In the genomic region with DNA sequence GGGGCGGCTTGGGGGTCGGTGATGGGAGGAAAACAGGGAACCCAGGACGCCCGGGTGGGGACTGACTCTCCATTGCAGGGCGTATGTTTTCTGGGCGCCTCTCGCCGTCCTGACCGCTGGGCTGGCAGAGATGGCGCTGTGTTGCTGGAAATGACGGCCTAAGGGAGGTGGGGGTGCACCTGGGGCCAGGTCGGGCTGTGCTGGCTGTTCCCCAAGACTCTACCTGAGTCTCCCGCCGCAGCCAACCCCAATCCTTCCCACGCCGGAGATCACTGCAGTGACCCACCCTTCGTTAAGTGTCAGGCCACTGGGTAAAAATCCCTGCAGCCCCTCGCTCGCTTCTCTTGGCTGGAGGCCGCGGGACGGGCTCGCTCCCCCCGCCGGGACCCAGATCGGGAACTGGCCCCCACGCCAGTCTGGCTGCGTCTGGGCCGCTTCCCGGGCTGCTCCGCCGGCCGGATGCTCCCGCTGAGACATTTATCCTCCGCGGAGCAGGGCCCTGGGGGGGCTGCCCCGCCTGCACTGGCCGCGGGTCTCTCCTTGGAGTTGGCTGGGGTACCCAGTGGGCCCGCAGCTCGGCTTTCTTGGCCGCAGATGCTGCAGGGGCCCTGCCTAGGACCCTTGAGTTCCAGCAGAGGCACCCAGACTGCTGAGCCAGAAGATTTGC, we compare ENCODE assay signal across 9 cellular contexts. TPM values are rescaled to one million over a fixed set of nuclear protein-coding genes. Genes with fewer than 3 reads are reported as not detected.
DNase-seq lines count a peak whose midpoint lies in the region; ATAC-seq and TF ChIP-seq lines count a peak whose summit lies in the region.
"Had no signal": no experiment of that assay in that cellular context is flagged by ENCODE, and none has a peak within 500 bp of the region (broad histone marks: within the 10 kb centered on the region; RNA-seq: fewer than 3 reads in every experiment).

No MANE protein-coding gene starts in this region.

- H3K27ac ChIP-seq in gastroesophageal sphincter (peak overlapping the region; percentile 78 to 97 (median 94)), mucosa of rectum (ENCODE audit: low read depth in 2 of 2, low read length in 2 of 2) (peak overlapping the region; percentile 68 to 74), upper lobe of right lung (peak overlapping the region; percentile 90)

- DNase-seq in DMS53 (lab: John Stamatoyannopoulos, UW) (peak; percentile 42), DMS53 treated with DMSO at 0.1 percent for 48 hours (lab: John Stamatoyannopoulos, UW; ENCODE audit: unreplicated experiment) (no peak), upper lobe of right lung (peak; percentile 85)
- no peak for DNase-seq in activated CD4-positive, alpha-beta T cell treated with anti-CD3 and anti-CD28 coated beads for 36 hours
- DNase-seq in activated naive CD4-positive, alpha-beta T cell treated with anti-CD3 and anti-CD28 coated beads, Interleukin-2, amount 50 U/mL, for 72 hours (ENCODE audit: low spot score in 2 of 2): no peak

- no peak for TF ChIP-seq EP300 in gastroesophageal sphincter (IDR thresholded peaks at IDR 0.05)

- H3K4me1 ChIP-seq in gastroesophageal sphincter (peaks cover 0 to 52% (median 24%) of the 10 kb centered on the region in 3 donors), mucosa of rectum (ENCODE audit: control insufficient read depth in 2 of 2, insufficient read depth in 2 of 2, low read length in 2 of 2) (peaks cover 4 to 5% of the 10 kb centered on the region in 2 donors), upper lobe of right lung (peaks cover 23% of the 10 kb centered on the region)

- peak overlapping the region; percentile 14 to 73 for H3K9ac ChIP-seq in mucosa of rectum (ENCODE audit: low read depth in 1 of 2, low read length in 2 of 2)

- CTCF ChIA-PET in activated CD4-positive, alpha-beta T cell treated with anti-CD3 and anti-CD28 coated beads for 36 hours (lab: Charles Lee): interaction anchor here (0.9 to 1.2 kb wide), 2 partner anchors 10 to 16 kb away, joined by 3 read pairs; no protein-coding TSS in a partner anchor

- H3K36me3 Mint-ChIP-seq in activated CD4-positive, alpha-beta T cell treated with anti-CD3 and anti-CD28 coated beads for 36 hours (ENCODE audit: low read depth): no peaks in the 10 kb centered on the region
- H3K36me3 Mint-ChIP-seq in activated naive CD4-positive, alpha-beta T cell treated with anti-CD3 and anti-CD28 coated beads, Interleukin-2, amount 50 U/mL, for 72 hours: no peaks in the 10 kb centered on the region
- H3K36me3 Mint-ChIP-seq: stimulated activated memory B cell treated with anti-CD40 and anti-IgM and Interleukin-4, amounts not matched to agents 10 μg/mL and 1 μg/mL and 100 μg/mL, for 72 hours had no signal

- H3K9me3 Mint-ChIP-seq in activated CD4-positive, alpha-beta T cell treated with anti-CD3 and anti-CD28 coated beads for 36 hours (ENCODE audit: low read depth): no peaks in the 10 kb centered on the region
- no peaks in the 10 kb centered on the region for H3K9me3 Mint-ChIP-seq in activated naive CD4-positive, alpha-beta T cell treated with anti-CD3 and anti-CD28 coated beads, Interleukin-2, amount 50 U/mL, for 72 hours
- H3K9me3 Mint-ChIP-seq: stimulated activated memory B cell treated with anti-CD40 and anti-IgM and Interleukin-4, amounts not matched to agents 10 μg/mL and 1 μg/mL and 100 μg/mL, for 72 hours had no signal

- intact Hi-C loops in upper lobe of right lung (cut with DNase I): loop anchor here (10.0 kb wide), 1 partner anchor 86 kb away; no protein-coding TSS in a partner anchor
- intact Hi-C loops in activated CD4-positive, alpha-beta T cell treated with anti-CD3 and anti-CD28 coated beads for 36 hours (cut with DNase I, micrococcal nuclease): no loop called here

- H3K27me3 ChIP-seq in gastroesophageal sphincter: no peaks in the 10 kb centered on the region
- H3K27me3 ChIP-seq in mucosa of rectum (ENCODE audit: control insufficient read depth in 2 of 2, insufficient read depth in 2 of 2, low read length in 2 of 2): no peaks in the 10 kb centered on the region
- no peaks in the 10 kb centered on the region for H3K27me3 ChIP-seq in upper lobe of right lung

- no peaks in the 10 kb centered on the region for H3K9me3 ChIP-seq in gastroesophageal sphincter
- no peaks in the 10 kb centered on the region for H3K9me3 ChIP-seq in mucosa of rectum (ENCODE audit: control insufficient read depth in 2 of 2, low read length in 2 of 2)
- H3K9me3 ChIP-seq in upper lobe of right lung: no peaks in the 10 kb centered on the region

- TF ChIP-seq CTCF in gastroesophageal sphincter (IDR thresholded peaks at IDR 0.05) (peak in 1 of 4 experiments; percentile 22), upper lobe of right lung (IDR thresholded peaks at IDR 0.05) (peak; percentile 17)

- no peak overlapping the region for H3K4me3 Mint-ChIP-seq in activated CD4-positive, alpha-beta T cell treated with anti-CD3 and anti-CD28 coated beads for 36 hours
- H3K4me3 Mint-ChIP-seq: stimulated activated memory B cell treated with anti-CD40 and anti-IgM and Interleukin-4, amounts not matched to agents 10 μg/mL and 1 μg/mL and 100 μg/mL, for 72 hours had no signal

- peaks cover 12% of the 10 kb centered on the region for H3K27me3 Mint-ChIP-seq in activated CD4-positive, alpha-beta T cell treated with anti-CD3 and anti-CD28 coated beads for 36 hours

- H3K36me3 ChIP-seq in gastroesophageal sphincter (no peaks in the 10 kb centered on the region), mucosa of rectum (ENCODE audit: control insufficient read depth in 2 of 2, insufficient read depth in 2 of 2, low read length in 2 of 2) (no peaks in the 10 kb centered on the region), upper lobe of right lung (no peaks in the 10 kb centered on the region)

- no CpG with 5 or more reads among the region's 42 CpGs for WGBS in gastroesophageal sphincter (ENCODE audit: low coverage in 1 of 2), 2 donors

- peak overlapping the region; percentile 18 to 53 for H3K4me3 ChIP-seq in gastroesophageal sphincter
- peak overlapping the region; percentile 41 to 59 for H3K4me3 ChIP-seq in mucosa of rectum (ENCODE audit: low read length in 2 of 2)
- H3K4me3 ChIP-seq in upper lobe of right lung: peak overlapping the region; percentile 41

- no peak for TF ChIP-seq POLR2A in gastroesophageal sphincter (IDR thresholded peaks at IDR 0.05)

- ATAC-seq in gastroesophageal sphincter (peak; percentile 67), upper lobe of right lung (peak; percentile 81), HG03159 (IDR thresholded peaks at IDR 0.05; ENCODE audit: unreplicated experiment) (no peak)
- no peak for ATAC-seq in activated CD4-positive, alpha-beta T cell treated with anti-CD3 and anti-CD28 coated beads for 36 hours
- ATAC-seq in activated naive CD4-positive, alpha-beta T cell treated with anti-CD3 and anti-CD28 coated beads, Interleukin-2, amount 50 U/mL, for 72 hours: no peak
- ATAC-seq: stimulated activated memory B cell treated with anti-CD40 and anti-IgM and Interleukin-4, amounts not matched to agents 10 μg/mL and 1 μg/mL and 100 μg/mL, for 72 hours had no signal

- H3K4me1 Mint-ChIP-seq in activated CD4-positive, alpha-beta T cell treated with anti-CD3 and anti-CD28 coated beads for 36 hours: no peaks in the 10 kb centered on the region

- no peak overlapping the region for H3K27ac Mint-ChIP-seq in activated CD4-positive, alpha-beta T cell treated with anti-CD3 and anti-CD28 coated beads for 36 hours
- H3K27ac Mint-ChIP-seq in activated naive CD4-positive, alpha-beta T cell treated with anti-CD3 and anti-CD28 coated beads, Interleukin-2, amount 50 U/mL, for 72 hours: no peak overlapping the region
- H3K27ac Mint-ChIP-seq: stimulated activated memory B cell treated with anti-CD40 and anti-IgM and Interleukin-4, amounts not matched to agents 10 μg/mL and 1 μg/mL and 100 μg/mL, for 72 hours had no signal

- POLR2A ChIA-PET in activated CD4-positive, alpha-beta T cell treated with anti-CD3 and anti-CD28 coated beads for 36 hours (lab: Charles Lee): no interaction called here

RNA-seq across cellular contexts. Expression of a gene that starts 7.8 kb away (rescaled TPM):
- 100 to 1,000 TPM in 3 of 4 donors, 10 to 100 TPM in 1; 69.6 to 298 (median 152) TPM for total RNA-seq in gastroesophageal sphincter
- total RNA-seq in upper lobe of right lung: 37.1 TPM
- 1 to 10 TPM; 2.3 to 2.5 TPM for total RNA-seq in activated CD4-positive, alpha-beta T cell treated with anti-CD3 and anti-CD28 coated beads for 36 hours
- total RNA-seq in activated naive CD4-positive, alpha-beta T cell treated with anti-CD3 and anti-CD28 coated beads, Interleukin-2, amount 50 U/mL, for 72 hours: 1 to 10 TPM; 2.0 to 4.0 TPM

Comparison
In these comparisons a context has a peak if more than half of its experiments do, and no peak if none do; other contexts are left out.
1. DNase-seq: peak in DMS53 (single experiment) and upper lobe of right lung (single experiment); none in DMS53 treated with DMSO at 0.1 percent for 48 hours (single experiment), activated CD4-positive, alpha-beta T cell treated with anti-CD3 and anti-CD28 coated beads for 36 hours (single experiment) and activated naive CD4-positive, alpha-beta T cell treated with anti-CD3 and anti-CD28 coated beads, Interleukin-2, amount 50 U/mL, for 72 hours (0 of 2).
2. ATAC-seq: peak in gastroesophageal sphincter (single experiment) and upper lobe of right lung (single experiment); none in HG03159 (single experiment), activated CD4-positive, alpha-beta T cell treated with anti-CD3 and anti-CD28 coated beads for 36 hours (single experiment) and activated naive CD4-positive, alpha-beta T cell treated with anti-CD3 and anti-CD28 coated beads, Interleukin-2, amount 50 U/mL, for 72 hours (0 of 2).
3. Peak in every context shown above with its lines, with median percentiles within 50 percentile points of each other: H3K27ac ChIP-seq and H3K4me3 ChIP-seq.